Comparison of ENCODE assay signal across 24 cellular contexts in genomic region chr9:27660148-27660547, GRCh38.
"Had no signal": no experiment of that assay in that cellular context is flagged by ENCODE, and none has a peak within 500 bp of the region (broad histone marks: within the 10 kb centered on the region; RNA-seq: fewer than 3 reads in every experiment).

No MANE protein-coding gene starts in this region.

- ATAC-seq: effector memory CD8-positive, alpha-beta T cell; esophagus mucosa; foreskin keratinocyte; gastrocnemius medialis; gastroesophageal sphincter; heart left ventricle; heart right ventricle had no signal

- H3K9me3 ChIP-seq: colonic mucosa, esophagus muscularis mucosa, esophagus squamous epithelium, gastrocnemius medialis, gastroesophageal sphincter, heart left ventricle, heart right ventricle had no signal

- H3K4me3 ChIP-seq: colonic mucosa, coronary artery, dorsolateral prefrontal cortex, esophagus muscularis mucosa, esophagus squamous epithelium, gastrocnemius medialis, gastroesophageal sphincter, heart left ventricle, heart right ventricle had no signal

- H3K4me1 ChIP-seq: colonic mucosa, esophagus muscularis mucosa, gastrocnemius medialis, gastroesophageal sphincter, heart left ventricle, heart right ventricle had no signal

- H3K27ac ChIP-seq: colonic mucosa, coronary artery, dorsolateral prefrontal cortex, epithelial cell of prostate, esophagus muscularis mucosa, esophagus squamous epithelium, foreskin keratinocyte, gastrocnemius medialis, gastroesophageal sphincter, heart left ventricle, heart right ventricle had no signal

- H3K36me3 ChIP-seq: colonic mucosa, esophagus muscularis mucosa, esophagus squamous epithelium, gastrocnemius medialis, gastroesophageal sphincter, heart left ventricle, heart right ventricle had no signal

- DNase-seq: colonic mucosa; cortex of kidney; dermis blood vessel endothelial cell; dorsolateral prefrontal cortex; effector CD4-positive, alpha-beta T cell; effector CD8-positive, alpha-beta T cell; effector memory CD4-positive, alpha-beta T cell; effector memory CD8-positive, alpha-beta T cell; endodermal cell; erythroblast; esophagus squamous epithelium; foreskin fibroblast; foreskin keratinocyte; foreskin melanocyte; gastrocnemius medialis; glutamatergic neuron; head of caudate nucleus; heart left ventricle; heart right ventricle had no signal

- H3K27me3 ChIP-seq: colonic mucosa, dorsolateral prefrontal cortex, esophagus squamous epithelium, foreskin keratinocyte, gastrocnemius medialis, heart left ventricle had no signal
